ENCODE assay signal across 11 cellular contexts in the genomic region with DNA sequence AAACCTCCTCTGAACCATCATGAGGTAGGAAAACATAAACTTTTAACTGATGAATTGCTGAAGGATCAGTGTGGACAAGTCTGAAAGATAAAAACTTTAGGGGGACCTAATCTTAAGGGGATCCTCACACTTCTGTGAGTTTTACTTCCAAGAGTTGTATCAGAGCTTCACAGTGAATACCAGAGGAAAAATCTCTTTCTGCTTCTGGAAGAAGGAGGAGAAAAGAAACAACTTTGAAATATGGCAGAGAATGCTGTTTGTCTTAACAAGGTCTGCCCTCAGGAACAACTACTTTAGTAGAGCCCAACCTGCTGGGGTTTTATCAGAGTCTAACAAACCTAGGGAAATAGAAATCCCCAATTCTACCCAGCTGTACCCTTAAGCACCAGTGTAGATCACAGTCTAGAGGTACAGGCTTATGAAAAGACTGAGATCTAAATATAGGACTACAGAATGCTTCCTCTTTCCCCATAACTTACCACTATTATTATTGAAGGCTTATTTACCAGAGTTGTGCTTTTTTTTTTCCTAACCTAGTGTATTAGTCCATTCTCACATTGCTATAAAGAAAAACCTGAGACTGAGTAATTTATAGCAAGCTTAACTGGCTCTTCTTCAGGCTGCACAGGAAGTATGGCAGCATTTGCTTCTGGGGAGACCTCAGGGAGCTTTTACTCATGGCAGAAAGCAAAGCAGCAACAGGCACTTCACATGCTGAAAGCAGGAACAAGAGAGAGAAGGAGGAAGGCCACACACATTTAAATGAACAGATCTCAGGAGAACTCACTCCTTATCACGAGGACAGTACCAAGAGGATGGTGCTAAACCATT.
DNase-seq lines count a peak whose midpoint lies in the region; ATAC-seq and TF ChIP-seq lines count a peak whose summit lies in the region.
"Had no signal": no experiment of that assay in that cellular context is flagged by ENCODE, and none has a peak within 500 bp of the region (broad histone marks: within the 10 kb centered on the region; RNA-seq: fewer than 3 reads in every experiment).

No MANE protein-coding gene starts in this region.

- POLR2A ChIA-PET in activated CD8-positive, alpha-beta T cell treated with anti-CD3 and anti-CD28 coated beads, Interleukin-2, amount 10 ng/mL, durations not matched to agents 7 days and 5 days (lab: Charles Lee): no interaction called here

- no peaks in the 10 kb centered on the region for H3K27me3 Mint-ChIP-seq in activated CD8-positive, alpha-beta T cell treated with anti-CD3 and anti-CD28 coated beads, Interleukin-2, amount 10 ng/mL, durations not matched to agents 7 days and 5 days (ENCODE audit: low read depth)

- TF ChIP-seq POLR2A in GM18505 (IDR thresholded peaks at IDR 0.05; ENCODE audit: borderline replicate concordance, extremely low read depth, insufficient read depth, insufficient read length): no peak

- no peak overlapping the region for H3K27ac ChIP-seq in SJCRH30

- no peaks in the 10 kb centered on the region for H3K9me3 ChIP-seq in SJCRH30 (replicated peaks)

- no peaks in the 10 kb centered on the region for H3K36me3 ChIP-seq in SJCRH30

- no peak overlapping the region for H3K4me3 Mint-ChIP-seq in activated CD8-positive, alpha-beta T cell treated with anti-CD3 and anti-CD28 coated beads, Interleukin-2, amount 10 ng/mL, durations not matched to agents 7 days and 5 days
- H3K4me3 Mint-ChIP-seq: activated T-cell treated with anti-CD3 and anti-CD28 coated beads, Interleukin-2, amount 50 U/mL, for 4 hours had no signal

- peak overlapping the region; percentile 19 for H3K27ac Mint-ChIP-seq in activated CD8-positive, alpha-beta T cell treated with anti-CD3 and anti-CD28 coated beads, Interleukin-2, amount 10 ng/mL, durations not matched to agents 7 days and 5 days

- H3K4me1 ChIP-seq in SJCRH30: peaks cover 8% of the 10 kb centered on the region; the same call in 1 of the 2 replicates

- ATAC-seq in GM18505 (IDR thresholded peaks at IDR 0.05; ENCODE audit: unreplicated experiment) (peak; percentile 71), GM21367 (IDR thresholded peaks at IDR 0.05; ENCODE audit: unreplicated experiment) (peak; percentile 78), HG03103 (IDR thresholded peaks at IDR 0.05; ENCODE audit: low read depth, unreplicated experiment) (peak; percentile 59)
- ATAC-seq in activated CD8-positive, alpha-beta T cell treated with anti-CD3 and anti-CD28 coated beads, Interleukin-2, amount 10 ng/mL, durations not matched to agents 7 days and 5 days: no peak
- ATAC-seq: SK-N-SH treated with all-trans-retinoic acid at 6 μM for 48 hours had no signal

- peaks cover 47% of the 10 kb centered on the region for H3K36me3 Mint-ChIP-seq in activated CD8-positive, alpha-beta T cell treated with anti-CD3 and anti-CD28 coated beads, Interleukin-2, amount 10 ng/mL, durations not matched to agents 7 days and 5 days (ENCODE audit: low read depth)

- H3K4me1 Mint-ChIP-seq in activated CD8-positive, alpha-beta T cell treated with anti-CD3 and anti-CD28 coated beads, Interleukin-2, amount 10 ng/mL, durations not matched to agents 7 days and 5 days (ENCODE audit: low read depth): peaks cover 24% of the 10 kb centered on the region

- no peak for DNase-seq in activated CD8-positive, alpha-beta T cell treated with anti-CD3 and anti-CD28 coated beads, Interleukin-2, amount 10 ng/mL, durations not matched to agents 7 days and 5 days
- no peak for DNase-seq in NCI-H1048 (lab: John Stamatoyannopoulos, UW)
- no peak for DNase-seq in NCI-H2029 (lab: John Stamatoyannopoulos, UW)
- no peak for DNase-seq in SJCRH30
- no peak for DNase-seq in G401 (ENCODE audit: low spot score)
- DNase-seq: activated T-cell treated with anti-CD3 and anti-CD28 coated beads, Interleukin-2, amount 50 U/mL, for 4 hours; head of caudate nucleus had no signal

- CTCF ChIA-PET in activated CD8-positive, alpha-beta T cell treated with anti-CD3 and anti-CD28 coated beads, Interleukin-2, amount 10 ng/mL, durations not matched to agents 7 days and 5 days (lab: Charles Lee): no interaction called here

- H3K27me3 ChIP-seq in SJCRH30: no peaks in the 10 kb centered on the region

- no peaks in the 10 kb centered on the region for H3K9me3 Mint-ChIP-seq in activated CD8-positive, alpha-beta T cell treated with anti-CD3 and anti-CD28 coated beads, Interleukin-2, amount 10 ng/mL, durations not matched to agents 7 days and 5 days (ENCODE audit: insufficient read depth)

- in situ Hi-C loops in G401 (cut with HindIII; ENCODE audit: low sequenced_read_pairs): no loop called here

- H3K4me3 ChIP-seq in SJCRH30: no peak overlapping the region
